ENCODE assay signal across 23 cellular contexts in the genomic region with DNA sequence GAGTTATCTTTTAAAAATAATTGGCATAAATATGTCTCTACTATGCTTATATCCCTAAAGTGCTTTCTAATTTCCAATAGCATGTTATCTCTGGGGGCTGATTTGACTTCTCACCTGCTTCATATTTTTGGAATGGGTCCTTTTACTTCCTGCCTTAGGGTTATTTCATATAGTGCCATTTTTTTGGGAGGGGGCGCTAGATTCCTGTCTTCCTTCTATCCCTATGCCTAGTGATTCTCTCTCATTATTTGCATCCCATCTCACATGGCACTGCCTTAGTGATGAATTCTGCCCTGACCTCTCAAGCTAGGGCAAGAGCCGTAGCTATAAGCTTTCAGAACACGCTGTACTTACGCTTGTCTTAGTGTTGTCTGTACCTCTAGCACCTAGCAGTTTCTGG.
"Had no signal": no experiment of that assay in that cellular context is flagged by ENCODE, and none has a peak within 500 bp of the region (broad histone marks: within the 10 kb centered on the region; RNA-seq: fewer than 3 reads in every experiment).

No MANE protein-coding gene starts in this region.

- H3K4me1 ChIP-seq: breast epithelium, esophagus squamous epithelium, gastrocnemius medialis, pancreas, tibial artery had no signal

- H3K4me3 ChIP-seq: breast epithelium, dorsolateral prefrontal cortex, esophagus squamous epithelium, gastrocnemius medialis, pancreas, tibial artery had no signal

- H3K27me3 Mint-ChIP-seq: activated naive CD8-positive, alpha-beta T cell treated with anti-CD3 and anti-CD28 coated beads, Interleukin-2, amount 10 ng/mL, durations not matched to agents 7 days and 5 days; central memory CD8-positive, alpha-beta T cell; effector memory CD8-positive, alpha-beta T cell; natural killer cell treated with Interleukin-12 subunit alpha and Interleukin-12 subunit beta and Interleukin-15 and Interleukin-18, amount 100 ng/mL, for 72 hours; stimulated activated naive CD8-positive, alpha-beta T cell treated with anti-CD3 and anti-CD28 coated beads, Interleukin-15, Interleukin-2, amounts not matched to agents 100 ng/mL and 50 ng/mL, for 24 hours had no signal

- H3K36me3 Mint-ChIP-seq: activated naive CD8-positive, alpha-beta T cell treated with anti-CD3 and anti-CD28 coated beads, Interleukin-2, amount 10 ng/mL, durations not matched to agents 7 days and 5 days had no signal

- H3K9me3 ChIP-seq: breast epithelium, esophagus squamous epithelium, gastrocnemius medialis, neutrophil, pancreas, tibial artery had no signal

- H3K27ac Mint-ChIP-seq: activated naive CD8-positive, alpha-beta T cell treated with anti-CD3 and anti-CD28 coated beads, Interleukin-2, amount 10 ng/mL, durations not matched to agents 7 days and 5 days; activated T-helper 2 cell treated with anti-CD3 and anti-CD28 coated beads, Interferon-gamma antibody, Interleukin-2, Interleukin-4, amounts not matched to agents 10 μg/mL and 5 μg/mL and 100 μg/mL, durations not matched to agents 14 hours and 24 hours and 36 hours; effector memory CD8-positive, alpha-beta T cell; natural killer cell treated with Interleukin-12 subunit alpha and Interleukin-12 subunit beta and Interleukin-15 and Interleukin-18, amount 100 ng/mL, for 72 hours; stimulated activated naive CD8-positive, alpha-beta T cell treated with anti-CD3 and anti-CD28 coated beads, Interleukin-15, Interleukin-2, amounts not matched to agents 100 ng/mL and 50 ng/mL, for 24 hours; T-helper 2 cell treated with Interferon-gamma antibody and Interleukin-4, amounts not matched to agents 5 μg/mL and 100 μg/mL, for 36 hours had no signal

- H3K9me3 Mint-ChIP-seq: activated naive CD8-positive, alpha-beta T cell treated with anti-CD3 and anti-CD28 coated beads, Interleukin-2, amount 10 ng/mL, durations not matched to agents 7 days and 5 days had no signal

- H3K4me3 Mint-ChIP-seq: activated naive CD8-positive, alpha-beta T cell treated with anti-CD3 and anti-CD28 coated beads, Interleukin-2, amount 10 ng/mL, durations not matched to agents 7 days and 5 days; activated T-cell treated with anti-CD3 and anti-CD28 coated beads, Interleukin-2, amount 50 U/mL, for 4 hours; central memory CD8-positive, alpha-beta T cell; effector memory CD8-positive, alpha-beta T cell; natural killer cell treated with Interleukin-12 subunit alpha and Interleukin-12 subunit beta and Interleukin-15 and Interleukin-18, amount 100 ng/mL, for 72 hours; stimulated activated naive CD8-positive, alpha-beta T cell treated with anti-CD3 and anti-CD28 coated beads, Interleukin-15, Interleukin-2, amounts not matched to agents 100 ng/mL and 50 ng/mL, for 24 hours; T-helper 2 cell treated with Interferon-gamma antibody and Interleukin-4, amounts not matched to agents 5 μg/mL and 100 μg/mL, for 36 hours had no signal

- ATAC-seq: activated T-cell treated with anti-CD3 and anti-CD28 coated beads, Interleukin-2, amount 50 U/mL, for 4 hours; effector memory CD8-positive, alpha-beta T cell; gastrocnemius medialis; left cardiac atrium; natural killer cell treated with Interleukin-12 subunit alpha and Interleukin-12 subunit beta and Interleukin-15 and Interleukin-18, amount 100 ng/mL, for 72 hours; pancreas; right cardiac atrium had no signal

- H3K27ac ChIP-seq: breast epithelium, dorsolateral prefrontal cortex, esophagus squamous epithelium, gastrocnemius medialis, neutrophil, pancreas, tibial artery had no signal

- DNase-seq: activated CD8-positive, alpha-beta memory T cell treated with anti-CD3 and anti-CD28 coated beads, Interleukin-2, amount 50 U/mL, for 48 hours; activated naive CD4-positive, alpha-beta T cell; activated naive CD8-positive, alpha-beta T cell treated with anti-CD3 and anti-CD28 coated beads, Interleukin-2, amount 10 ng/mL, durations not matched to agents 7 days and 5 days; activated T-cell treated with anti-CD3 and anti-CD28 coated beads, Interleukin-2, amount 50 U/mL, for 4 hours; amniotic stem cell; dorsolateral prefrontal cortex; effector memory CD8-positive, alpha-beta T cell; esophagus squamous epithelium; gastrocnemius medialis; hippocampal formation; islet precursor cell; left cardiac atrium; pancreas; right cardiac atrium; stimulated activated CD4-positive, alpha-beta T cell treated with anti-CD3 and anti-CD28 coated beads, Interleukin-4, amount 100 ng/mL, for 4 hours; tibial artery had no signal

- H3K4me1 Mint-ChIP-seq: activated naive CD8-positive, alpha-beta T cell treated with anti-CD3 and anti-CD28 coated beads, Interleukin-2, amount 10 ng/mL, durations not matched to agents 7 days and 5 days; central memory CD8-positive, alpha-beta T cell had no signal

- H3K36me3 ChIP-seq: breast epithelium, esophagus squamous epithelium, gastrocnemius medialis, neutrophil, pancreas, tibial artery had no signal

- H3K27me3 ChIP-seq: breast epithelium, dorsolateral prefrontal cortex, esophagus squamous epithelium, gastrocnemius medialis, neutrophil, pancreas, tibial artery had no signal
